In genomic region chr10:117186832-117187615, GRCh38 we compare ENCODE assay signal across 15 cellular contexts. TPM values are rescaled to one million over a fixed set of nuclear protein-coding genes. Genes with fewer than 3 reads are reported as not detected.
DNase-seq lines count a peak whose midpoint lies in the region; ATAC-seq, FAIRE-seq and TF ChIP-seq lines count a peak whose summit lies in the region.
"Had no signal": no experiment of that assay in that cellular context is flagged by ENCODE, and none has a peak within 500 bp of the region (broad histone marks: within the 10 kb centered on the region; RNA-seq: fewer than 3 reads in every experiment).

No MANE protein-coding gene starts in this region.

- TF ChIP-seq RAD21 in GM12878 (IDR thresholded peaks at IDR 0.05; ENCODE audit: insufficient read depth, low read depth, low read length): no peak

- H3K27ac ChIP-seq in GM12878 (ENCODE audit: control insufficient read depth, insufficient read depth) (no peak overlapping the region), neuronal stem cell (replicated peaks; ENCODE audit: low read length) (no peak overlapping the region)
- H3K27ac ChIP-seq: 22Rv1, coronary artery, right atrium auricular region, tibial artery had no signal

- no peak overlapping the region for H2BK5ac ChIP-seq in neuronal stem cell (ENCODE audit: low read length)

- no peaks in the 10 kb centered on the region for H3K9me3 ChIP-seq in GM12878 (replicated peaks; ENCODE audit: control insufficient read depth, insufficient read depth, low read length)
- H3K9me3 ChIP-seq in neuronal stem cell (replicated peaks in 1 of 2; ENCODE audit: control insufficient read depth in 2 of 2, insufficient read depth in 1 of 2, low read depth in 1 of 2, low read length in 2 of 2): no peaks in the 10 kb centered on the region

- H3K36me3 ChIP-seq in GM12878 (ENCODE audit: control insufficient read depth in 2 of 2, insufficient read depth in 2 of 2, low read length in 1 of 2) (no peaks in the 10 kb centered on the region), neuronal stem cell (replicated peaks in 1 of 2; ENCODE audit: control insufficient read depth in 2 of 2, insufficient read depth in 2 of 2, low read length in 2 of 2) (no peaks in the 10 kb centered on the region)
- H3K36me3 ChIP-seq: right atrium auricular region, tibial artery had no signal

- no peak overlapping the region for H3K23ac ChIP-seq in neuronal stem cell (ENCODE audit: low read depth, low read length, poor library complexity)

- peaks cover 6% of the 10 kb centered on the region for H3K9me3 Mint-ChIP-seq in activated naive CD4-positive, alpha-beta T cell treated with anti-CD3 and anti-CD28 coated beads for 36 hours

- no peak for TF ChIP-seq EP300 in GM12878 (IDR thresholded peaks at IDR 0.05; ENCODE audit: borderline replicate concordance in 1 of 2, control insufficient read depth in 1 of 2, low read depth in 2 of 2, low read length in 2 of 2)

- no peak for TF ChIP-seq POLR2A in GM12878 (IDR thresholded peaks at IDR 0.05; ENCODE audit: low read depth, low read length)

- no peak for TF ChIP-seq CTCF in GM12878 (IDR thresholded peaks at IDR 0.05 in 2 of 3, conservative IDR thresholded peaks at IDR 0.05 in 1 of 3; ENCODE audit: control insufficient read depth in 2 of 3, extremely low read depth in 1 of 3, insufficient read depth in 1 of 3, low read depth in 3 of 3, low read length in 3 of 3)

- no peak overlapping the region for H4K91ac ChIP-seq in neuronal stem cell (ENCODE audit: low read depth, low read length, poor library complexity)

- DNase-seq in DMS 273 (lab: John Stamatoyannopoulos, UW; ENCODE audit: unreplicated experiment): peak; percentile 66
- no peak for DNase-seq in DMS 273 treated with DMSO at 0.1 percent for 48 hours (lab: John Stamatoyannopoulos, UW)
- DNase-seq in NAMALWA (ENCODE audit: low spot score): peak; percentile 40
- DNase-seq in GM12878 (ENCODE audit: low read depth, low spot score): no peak
- DNase-seq in neuronal stem cell (ENCODE audit: low spot score): no peak
- no peak for DNase-seq in activated naive CD4-positive, alpha-beta T cell treated with anti-CD3 and anti-CD28 coated beads for 36 hours
- DNase-seq in NOMO-1 treated with dmso at 0.1 percent for 144 hours (lab: John Stamatoyannopoulos, UW; ENCODE audit: unreplicated experiment): no peak
- DNase-seq: activated naive CD4-positive, alpha-beta T cell; head of caudate nucleus; NCI-H1436; tibial artery had no signal

- H3K4me3 ChIP-seq in GM12878 (no peak overlapping the region), neuronal stem cell (ENCODE audit: low read length in 2 of 2) (no peak overlapping the region)
- H3K4me3 ChIP-seq: coronary artery, right atrium auricular region, tibial artery had no signal

- SMC1A ChIA-PET in GM12878 (lab: Charles Lee; ENCODE audit: uncharacterized antibody, unreplicated experiment): interaction anchor here (1.0 kb wide), 1 partner anchor 12 kb away, joined by 3 read pairs; no protein-coding TSS in a partner anchor

- no peaks in the 10 kb centered on the region for H4K20me1 ChIP-seq in GM12878 (ENCODE audit: control insufficient read depth, insufficient read depth)

- WGBS in GM12878 (ENCODE audit: insufficient coverage, insufficient replicate concordance, low lambda C conversion rate, missing lambda C conversion rate): 27% methylated on average over 4 of the region's 4 CpGs
- WGBS in neuronal stem cell (ENCODE audit: extremely low coverage in 2 of 2, insufficient read length in 2 of 2, insufficient replicate concordance in 1 of 2), 2 donors: no CpG with 5 or more reads among the region's 4 CpGs

- H2BK120ac ChIP-seq in neuronal stem cell (ENCODE audit: low read depth, low read length): no peak overlapping the region

- H4K8ac ChIP-seq in neuronal stem cell (ENCODE audit: low read depth, low read length): no peak overlapping the region

- FAIRE-seq in GM12878 (lab: Jason Lieb, UNC): no peak

- RAD21 ChIA-PET in GM12878 (lab: Charles Lee; ENCODE audit: unreplicated experiment): interaction anchor here (1.4 kb wide), 1 partner anchor 12 kb away, joined by 3 read pairs; no protein-coding TSS in a partner anchor

- POLR2A ChIA-PET in GM12878 (lab: Charles Lee): no interaction called here

- no peaks in the 10 kb centered on the region for H3K79me2 ChIP-seq in GM12878 (ENCODE audit: control insufficient read depth, insufficient read depth, low read length)

- H2AFZ ChIP-seq in GM12878 (ENCODE audit: control insufficient read depth, low read depth, low read length) (no peak overlapping the region), neuronal stem cell (ENCODE audit: low read length) (peak overlapping the region; percentile 77)

- intact Hi-C loops in GM12878 (cut with micrococcal nuclease; ENCODE audit: unreplicated experiment): no loop called here
- intact Hi-C loops in activated naive CD4-positive, alpha-beta T cell treated with anti-CD3 and anti-CD28 coated beads for 36 hours (cut with micrococcal nuclease): no loop called here

- no peaks in the 10 kb centered on the region for H3K4me1 Mint-ChIP-seq in activated naive CD4-positive, alpha-beta T cell treated with anti-CD3 and anti-CD28 coated beads for 36 hours (ENCODE audit: low read depth)

- H3K14ac ChIP-seq in neuronal stem cell (ENCODE audit: low read length): no peak overlapping the region

- H3K4ac ChIP-seq in neuronal stem cell (ENCODE audit: low read length): no peak overlapping the region

- H3K79me1 ChIP-seq in neuronal stem cell (ENCODE audit: low read depth, low read length): no peaks in the 10 kb centered on the region

- BruUV-seq in GM12878 (replicated peaks; lab: Mats Ljungman, UMichigan): no TSS peak

- H3K4me3 Mint-ChIP-seq in activated naive CD4-positive, alpha-beta T cell treated with anti-CD3 and anti-CD28 coated beads for 36 hours: no peak overlapping the region

- no peak overlapping the region for H2AK5ac ChIP-seq in neuronal stem cell (ENCODE audit: low read depth, low read length)

- H3K27ac Mint-ChIP-seq in activated naive CD4-positive, alpha-beta T cell treated with anti-CD3 and anti-CD28 coated beads for 36 hours: no peak overlapping the region

- H2BK12ac ChIP-seq in neuronal stem cell (ENCODE audit: low read length): no peak overlapping the region

- H3K4me1 ChIP-seq in GM12878 (ENCODE audit: control insufficient read depth, insufficient read depth, low read length) (no peaks in the 10 kb centered on the region), neuronal stem cell (ENCODE audit: control insufficient read depth in 2 of 2, insufficient read depth in 1 of 2, low read depth in 1 of 2, low read length in 2 of 2) (peaks cover 0 to 2% of the 10 kb centered on the region in 2 donors)
- H3K4me1 ChIP-seq: right atrium auricular region, tibial artery had no signal

- H3K36me3 Mint-ChIP-seq in activated naive CD4-positive, alpha-beta T cell treated with anti-CD3 and anti-CD28 coated beads for 36 hours (ENCODE audit: low read depth): peaks cover 5% of the 10 kb centered on the region

- in situ Hi-C loops in GM12878 (cut with MboI): no loop called here

- CTCF ChIA-PET in GM12878 (lab: Yijun Ruan, JAX): interaction anchor here (1.2 to 2.7 kb wide), 4 partner anchors 9 to 226 kb away, joined by 3 to 9 read pairs (median 6); no protein-coding TSS in a partner anchor
- CTCF ChIA-PET in activated naive CD4-positive, alpha-beta T cell treated with anti-CD3 and anti-CD28 coated beads for 36 hours (lab: Charles Lee): interaction anchor here (1.5 to 4.5 kb wide), 3 partner anchors 11 to 30 kb away, joined by 4 to 25 read pairs (median 4); no protein-coding TSS in a partner anchor

- no peak overlapping the region for H3K18ac ChIP-seq in neuronal stem cell (ENCODE audit: low read length)

- H3K4me2 ChIP-seq in GM12878 (ENCODE audit: control insufficient read depth, insufficient read depth) (no peak overlapping the region), neuronal stem cell (ENCODE audit: insufficient read depth, low read length, poor library complexity, severe bottlenecking) (peak overlapping the region; percentile 12)

- no peak; the same call in 2 of the 3 replicates for ATAC-seq in GM12878
- ATAC-seq in HG03571 (IDR thresholded peaks at IDR 0.05; ENCODE audit: unreplicated experiment): no peak

- peaks cover 6% of the 10 kb centered on the region for H3K27me3 Mint-ChIP-seq in activated naive CD4-positive, alpha-beta T cell treated with anti-CD3 and anti-CD28 coated beads for 36 hours (ENCODE audit: low read depth)

- H3K9ac ChIP-seq in GM12878 (ENCODE audit: control insufficient read depth, insufficient read depth, low read length): no peak overlapping the region
- H3K9ac ChIP-seq in neuronal stem cell (ENCODE audit: low read depth, low read length, poor library complexity): no peak overlapping the region

- H2BK15ac ChIP-seq in neuronal stem cell (ENCODE audit: low read length): no peak overlapping the region

- H3K27me3 ChIP-seq in GM12878 (replicated peaks in 1 of 2; ENCODE audit: control insufficient read depth in 2 of 2, insufficient read depth in 2 of 2, low read length in 1 of 2) (no peaks in the 10 kb centered on the region; a peak in 1 of 4 replicates), neuronal stem cell (ENCODE audit: control insufficient read depth in 3 of 3, insufficient read depth in 3 of 3, low read depth in 1 of 3, low read length in 3 of 3) (no peaks in the 10 kb centered on the region)
- H3K27me3 ChIP-seq: right atrium auricular region had no signal

RNA-seq across cellular contexts. Expression of gene KCNK18, which starts 10.3 kb away (rescaled TPM):
- total RNA-seq in GM12878 (2013; cell fraction: nucleolus; rRNA removed): not detected in 2 replicates
- total RNA-seq in GM12878 (2014; rRNA removed) (not detected in 2 replicates), GM12878 (2014; rRNA removed; fragmentation: Illumina TruSeq; extraction: Trizol) (not detected in 2 replicates), GM12878 (2021) (not detected in 2 replicates)
- not detected for polyA plus RNA-seq in GM12878 (2011; ENCODE audit: low read depth)
- polyA plus RNA-seq in GM12878 (2011; rRNA removed) (not detected in 2 replicates), GM12878 (2014; fragmentation: Illumina TruSeq; extraction: Trizol) (not detected in 2 replicates), GM12878 (2014; fragmentation: Nextera tagmentation; extraction: Ambion mirVana) (not detected), GM12878 (2014; rRNA removed) (not detected in 2 replicates), GM12878 (2016; fragmentation: Nextera tagmentation; extraction: Ambion mirVana) (not detected)
- polyA plus RNA-seq in GM12878 (2011; cell fraction: cytosol; rRNA removed): not detected in 2 replicates
- not detected in 2 replicates for polyA plus RNA-seq in GM12878 (2011; cell fraction: nucleus; rRNA removed)
- not detected in 2 replicates for polyA plus RNA-seq in GM12878 (2012)
- not detected in 2 replicates for polyA minus RNA-seq in GM12878 (2011; rRNA and poly(A)+ RNA removed)
- polyA minus RNA-seq in GM12878 (2011; cell fraction: cytosol; rRNA and poly(A)+ RNA removed): not detected in 2 replicates
- not detected in 2 replicates for polyA minus RNA-seq in GM12878 (2011; cell fraction: nucleus; rRNA and poly(A)+ RNA removed)
- polyA plus RNA-seq in neuronal stem cell (2013, experiment 1 of 2): not detected
- polyA plus RNA-seq in neuronal stem cell (2013, experiment 2 of 2): not detected
- not detected for total RNA-seq in activated naive CD4-positive, alpha-beta T cell treated with anti-CD3 and anti-CD28 coated beads for 36 hours
- total RNA-seq: right atrium auricular region had no signal

RNA-seq across cellular contexts. Expression of gene VAX1, which starts 49.0 kb away (rescaled TPM):
- not detected in 2 replicates for total RNA-seq in GM12878 (2013; cell fraction: nucleolus; rRNA removed)
- not detected in 2 replicates for total RNA-seq in GM12878 (2014; rRNA removed)
- total RNA-seq in GM12878 (2014; rRNA removed; fragmentation: Illumina TruSeq; extraction: Trizol): not detected in 2 replicates
- total RNA-seq in GM12878 (2021): not detected in 2 replicates
- not detected for polyA plus RNA-seq in GM12878 (2011; ENCODE audit: low read depth)
- not detected in 2 replicates for polyA plus RNA-seq in GM12878 (2011; rRNA removed)
- not detected in 2 replicates for polyA plus RNA-seq in GM12878 (2011; cell fraction: cytosol; rRNA removed)
- not detected in 2 replicates for polyA plus RNA-seq in GM12878 (2011; cell fraction: nucleus; rRNA removed)
- polyA plus RNA-seq in GM12878 (2012): not detected in 2 replicates
- polyA plus RNA-seq in GM12878 (2014; fragmentation: Illumina TruSeq; extraction: Trizol): not detected in 2 replicates
- not detected for polyA plus RNA-seq in GM12878 (2014; fragmentation: Nextera tagmentation; extraction: Ambion mirVana)
- polyA plus RNA-seq in GM12878 (2014; rRNA removed): not detected in 2 replicates
- not detected for polyA plus RNA-seq in GM12878 (2016; fragmentation: Nextera tagmentation; extraction: Ambion mirVana)
- polyA minus RNA-seq in GM12878 (2011; rRNA and poly(A)+ RNA removed): not detected in 2 replicates
- not detected in 2 replicates for polyA minus RNA-seq in GM12878 (2011; cell fraction: cytosol; rRNA and poly(A)+ RNA removed)
- polyA minus RNA-seq in GM12878 (2011; cell fraction: nucleus; rRNA and poly(A)+ RNA removed): not detected in 2 replicates
- polyA plus RNA-seq in neuronal stem cell (2013, experiment 1 of 2): 8.1 TPM
- 8.3 TPM for polyA plus RNA-seq in neuronal stem cell (2013, experiment 2 of 2)
- not detected for total RNA-seq in activated naive CD4-positive, alpha-beta T cell treated with anti-CD3 and anti-CD28 coated beads for 36 hours
- total RNA-seq: right atrium auricular region had no signal

RNA-seq across cellular contexts. Expression of gene SLC18A2, which starts 53.9 kb away (rescaled TPM):
- total RNA-seq in GM12878 (2013; cell fraction: nucleolus; rRNA removed): not detected in 2 replicates
- under 0.01 and 0.06 TPM in 2 replicates for total RNA-seq in GM12878 (2014; rRNA removed)
- not detected in 2 replicates for total RNA-seq in GM12878 (2014; rRNA removed; fragmentation: Illumina TruSeq; extraction: Trizol)
- total RNA-seq in GM12878 (2021): not detected in 2 replicates
- polyA plus RNA-seq in GM12878 (2011; ENCODE audit: low read depth): not detected
- not detected in 2 replicates for polyA plus RNA-seq in GM12878 (2011; rRNA removed)
- 0.01 TPM in 1 of 2 replicates, not detected in the other for polyA plus RNA-seq in GM12878 (2011; cell fraction: cytosol; rRNA removed)
- polyA plus RNA-seq in GM12878 (2011; cell fraction: nucleus; rRNA removed): 0.03 TPM in 1 of 2 replicates, not detected in the other
- 0.03 and 0.14 TPM in 2 replicates for polyA plus RNA-seq in GM12878 (2012)
- polyA plus RNA-seq in GM12878 (2014; fragmentation: Illumina TruSeq; extraction: Trizol): not detected in 2 replicates
- 1 to 10 TPM in 1 of 2 experiments, under 1 TPM in 1; 0.75 to 1.1 TPM for polyA plus RNA-seq in GM12878 (2014; fragmentation: Nextera tagmentation; extraction: Ambion mirVana)
- polyA plus RNA-seq in GM12878 (2014; rRNA removed): not detected in 2 replicates
- under 1 TPM; 0.13 to 0.25 TPM for polyA plus RNA-seq in GM12878 (2016; fragmentation: Nextera tagmentation; extraction: Ambion mirVana)
- not detected in 2 replicates for polyA minus RNA-seq in GM12878 (2011; rRNA and poly(A)+ RNA removed)
- polyA minus RNA-seq in GM12878 (2011; cell fraction: cytosol; rRNA and poly(A)+ RNA removed): not detected in 2 replicates
- polyA minus RNA-seq in GM12878 (2011; cell fraction: nucleus; rRNA and poly(A)+ RNA removed): not detected in 2 replicates
- polyA plus RNA-seq in neuronal stem cell (2013, experiment 1 of 2): 0.67 TPM
- 0.72 TPM for polyA plus RNA-seq in neuronal stem cell (2013, experiment 2 of 2)
- not detected for total RNA-seq in activated naive CD4-positive, alpha-beta T cell treated with anti-CD3 and anti-CD28 coated beads for 36 hours

Comparison
In these comparisons a context has a peak if more than half of its experiments do, and no peak if none do; other contexts are left out.
1. DNase-seq: peak in DMS 273 (single experiment) and NAMALWA (single experiment); none in DMS 273 treated with DMSO at 0.1 percent for 48 hours (single experiment), GM12878 (single experiment), neuronal stem cell (single experiment), activated naive CD4-positive, alpha-beta T cell treated with anti-CD3 and anti-CD28 coated beads for 36 hours (single experiment) and NOMO-1 treated with dmso at 0.1 percent for 144 hours (single experiment).